Comparison of ENCODE assay signal across 8 cellular contexts in the genomic region with DNA sequence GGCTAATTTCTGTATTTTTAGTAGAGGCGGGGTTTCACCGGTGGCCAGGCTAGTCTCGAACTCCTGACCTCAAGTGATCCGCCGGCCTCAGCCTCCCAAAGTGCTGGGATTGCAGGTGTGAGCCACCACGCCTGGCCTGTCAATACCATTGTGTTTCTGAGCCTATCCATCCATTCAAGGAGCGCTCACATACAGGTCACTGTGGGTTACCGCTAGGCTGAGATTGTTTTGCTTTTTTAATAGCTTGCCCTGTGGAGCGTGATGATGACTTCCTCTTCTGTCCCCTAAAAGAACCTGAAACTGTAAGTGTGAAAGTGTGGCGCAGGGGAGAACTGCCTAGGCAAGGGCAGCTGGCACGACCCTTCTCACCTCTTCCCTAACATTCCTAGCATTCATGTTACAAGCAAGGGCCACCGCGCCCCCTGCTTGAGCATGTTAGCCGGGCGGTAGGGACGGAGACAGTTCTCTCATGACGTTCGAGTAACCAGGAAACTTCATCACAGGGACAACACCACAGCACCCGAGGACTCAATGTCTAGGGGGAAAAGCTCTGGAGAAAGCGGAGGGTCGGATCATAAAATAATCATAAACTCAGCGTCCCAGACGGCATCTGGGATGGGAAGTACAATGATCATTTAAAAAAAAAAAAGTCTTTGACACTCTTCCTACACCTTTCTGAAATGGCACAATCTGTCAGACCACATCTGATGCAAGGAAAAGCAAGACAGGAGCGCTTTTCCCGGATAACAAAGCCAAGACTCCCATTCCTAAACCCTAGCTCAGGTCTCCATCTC. TPM values are rescaled to one million over a fixed set of nuclear protein-coding genes. Genes with fewer than 3 reads are reported as not detected.
A peak's percentile ranks its signal among the peaks of the same experiment; 100 is the strongest.
DNase-seq lines count a peak whose midpoint lies in the region; ATAC-seq and TF ChIP-seq lines count a peak whose summit lies in the region.

No MANE protein-coding gene starts in this region.

- H3K4me3 ChIP-seq in AG10803 (ENCODE audit: low read length) = peak overlapping the region; percentile 54; the same call in 1 of the 2 replicates
- H3K4me3 ChIP-seq in skeletal muscle cell (ENCODE audit: low read depth, low read length) = peak overlapping the region; percentile 61
- no peak overlapping the region for H3K4me3 ChIP-seq in SJCRH30

- peaks cover 2% of the 10 kb centered on the region for H3K9me3 Mint-ChIP-seq in glutamatergic neuron (ENCODE audit: unreplicated experiment)

- no peaks in the 10 kb centered on the region for H3K36me3 ChIP-seq in SJCRH30

- no peaks in the 10 kb centered on the region for H3K9me3 ChIP-seq in T-helper 17 cell (ENCODE audit: control insufficient read depth, low read length, poor library complexity, severe bottlenecking)
- no peaks in the 10 kb centered on the region for H3K9me3 ChIP-seq in SJCRH30 (replicated peaks)

- H3K4me1 ChIP-seq in SJCRH30 = no peaks in the 10 kb centered on the region

- H3K4me1 Mint-ChIP-seq in T-helper 17 cell = peaks cover 14% of the 10 kb centered on the region
- no peaks in the 10 kb centered on the region for H3K4me1 Mint-ChIP-seq in glutamatergic neuron (ENCODE audit: low read depth, unreplicated experiment)

- H3K27me3 Mint-ChIP-seq in T-helper 17 cell = no peaks in the 10 kb centered on the region
- H3K27me3 Mint-ChIP-seq in glutamatergic neuron (ENCODE audit: unreplicated experiment) = peaks cover 9% of the 10 kb centered on the region

- H3K36me3 Mint-ChIP-seq in T-helper 17 cell (ENCODE audit: low read depth) (peaks cover 2% of the 10 kb centered on the region), glutamatergic neuron (ENCODE audit: unreplicated experiment) (peaks cover 15% of the 10 kb centered on the region)

- H3K27ac ChIP-seq in RWPE1 (no peak overlapping the region), SJCRH30 (no peak overlapping the region)

- ATAC-seq in GM18867 (IDR thresholded peaks at IDR 0.05; ENCODE audit: unreplicated experiment) (peak; percentile 76), HG02981 (IDR thresholded peaks at IDR 0.05; ENCODE audit: unreplicated experiment) (peak; percentile 66), T-helper 17 cell (peak; percentile 23)

- CTCF ChIA-PET in RWPE1 (lab: Yijun Ruan, JAX) = interaction anchor here (1.0 kb wide), 2 partner anchors 10 to 23 kb away, joined by 4 read pairs; no protein-coding TSS in a partner anchor

- H3K27ac Mint-ChIP-seq in T-helper 17 cell = peak overlapping the region; percentile 92
- H3K27ac Mint-ChIP-seq in glutamatergic neuron (ENCODE audit: unreplicated experiment) = peak overlapping the region; percentile 4

- POLR2A ChIA-PET in RWPE1 (lab: Yijun Ruan, JAX; ENCODE audit: low non-redundant PET) = no interaction called here

- DNase-seq in AG10803 (ENCODE audit: low read depth) (no peak), T-helper 17 cell (no peak), glutamatergic neuron (no peak), skeletal muscle cell (ENCODE audit: low read depth) (no peak), RWPE1 (ENCODE audit: low spot score) (no peak), SJCRH30 (no peak)

- peak overlapping the region; percentile 95 for H3K4me3 Mint-ChIP-seq in T-helper 17 cell
- H3K4me3 Mint-ChIP-seq in glutamatergic neuron (ENCODE audit: unreplicated experiment) = peak overlapping the region; percentile 82

- H3K27me3 ChIP-seq in SJCRH30 = no peaks in the 10 kb centered on the region

- TF ChIP-seq CTCF in AG10803 (conservative IDR thresholded peaks at IDR 0.05; ENCODE audit: low read length) (no peak), glutamatergic neuron (IDR thresholded peaks at IDR 0.05; ENCODE audit: partially characterized antibody, unreplicated experiment) (no peak), RWPE1 (conservative IDR thresholded peaks at IDR 0.05; ENCODE audit: low read depth) (no peak)

RNA-seq across cellular contexts. Expression of gene LAMP3, which starts 0.8 kb away (rescaled TPM):
- total RNA-seq in T-helper 17 cell = 1 to 10 TPM; 1.9 to 2.0 TPM
- total RNA-seq in glutamatergic neuron (ENCODE audit: unreplicated experiment) = 1.4 TPM
- total RNA-seq in SJCRH30 (2014; rRNA removed; shearing (Covaris generic)) = 0.02 and 0.05 TPM in 2 replicates

Comparison
In these comparisons a context has a peak if more than half of its experiments do, and no peak if none do; other contexts are left out.
1. ATAC-seq: peak in every context shown above with its lines; median percentile 76 in GM18867; 66 in HG02981; 23 in T-helper 17 cell.